In the genomic region with DNA sequence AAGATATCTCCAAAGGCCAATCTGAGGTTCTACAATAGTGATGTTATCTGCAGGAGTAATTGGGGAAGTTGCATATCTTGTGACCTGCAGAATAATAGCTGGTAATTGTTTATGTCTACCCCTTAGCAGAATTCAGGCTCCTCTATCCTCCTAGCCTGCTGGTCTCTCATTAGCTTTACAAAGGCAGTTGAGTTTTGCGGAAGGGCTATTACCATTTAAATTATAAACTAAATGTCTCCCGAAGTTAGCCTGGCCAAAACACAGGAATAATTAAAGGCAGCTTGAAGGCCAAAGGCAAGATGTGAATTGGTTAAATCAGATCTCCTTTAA, we compare ENCODE assay signal across 22 cellular contexts.
"Had no signal": no experiment of that assay in that cellular context is flagged by ENCODE, and none has a peak within 500 bp of the region (broad histone marks: within the 10 kb centered on the region; RNA-seq: fewer than 3 reads in every experiment).

No MANE protein-coding gene starts in this region.

- DNase-seq: effector memory CD4-positive, alpha-beta T cell; gastrocnemius medialis; heart right ventricle; hypothalamus; islet precursor cell; mammary epithelial cell; mucosa of descending colon; naive thymus-derived CD8-positive, alpha-beta T cell; posterior cingulate gyrus; spleen; stimulated activated CD4-positive, alpha-beta T cell treated with anti-CD3 and anti-CD28 coated beads, Interleukin-15, amount 100 ng/mL, for 24 hours; stimulated activated CD4-positive, alpha-beta T cell treated with anti-CD3 and anti-CD28 coated beads, Interleukin-1b, Interleukin-23, amount 100 ng/mL, for 48 hours; stimulated activated CD4-positive, alpha-beta T cell treated with anti-CD3 and anti-CD28 coated beads, Interleukin-4, amount 100 ng/mL, for 24 hours; testis had no signal

- H3K4me1 ChIP-seq: gastrocnemius medialis, testis had no signal

- H3K27me3 ChIP-seq: esophagus muscularis mucosa, gastrocnemius medialis, heart right ventricle, neutrophil, testis, tibial nerve had no signal

- H3K9me3 ChIP-seq: esophagus muscularis mucosa, gastrocnemius medialis, heart right ventricle, mucosa of descending colon, neutrophil, spleen, testis, tibial nerve had no signal

- ATAC-seq: gastrocnemius medialis; heart right ventricle; left lobe of liver; mucosa of descending colon; naive thymus-derived CD8-positive, alpha-beta T cell; sciatic nerve; stimulated activated memory B cell treated with anti-CD40 and anti-IgM and Interleukin-4, amounts not matched to agents 10 μg/mL and 1 μg/mL and 100 μg/mL, for 72 hours had no signal

- H3K27ac ChIP-seq: epithelial cell of prostate, esophagus muscularis mucosa, gastrocnemius medialis, neutrophil, spleen, testis, tibial nerve had no signal

- H3K27ac Mint-ChIP-seq: naive thymus-derived CD8-positive, alpha-beta T cell; stimulated activated memory B cell treated with anti-CD40 and anti-IgM and Interleukin-4, amounts not matched to agents 10 μg/mL and 1 μg/mL and 100 μg/mL, for 72 hours; stimulated activated naive CD8-positive, alpha-beta T cell treated with anti-CD3 and anti-CD28 coated beads, Interleukin-15, Interleukin-2, amounts not matched to agents 100 ng/mL and 50 ng/mL, for 24 hours had no signal

- H3K4me3 Mint-ChIP-seq: naive thymus-derived CD8-positive, alpha-beta T cell; stimulated activated memory B cell treated with anti-CD40 and anti-IgM and Interleukin-4, amounts not matched to agents 10 μg/mL and 1 μg/mL and 100 μg/mL, for 72 hours; stimulated activated naive CD8-positive, alpha-beta T cell treated with anti-CD3 and anti-CD28 coated beads, Interleukin-15, Interleukin-2, amounts not matched to agents 100 ng/mL and 50 ng/mL, for 24 hours had no signal

- H3K4me3 ChIP-seq: esophagus muscularis mucosa, gastrocnemius medialis, heart right ventricle, mucosa of descending colon, spleen, testis, tibial nerve had no signal

- H3K9me3 Mint-ChIP-seq: naive thymus-derived CD8-positive, alpha-beta T cell; stimulated activated memory B cell treated with anti-CD40 and anti-IgM and Interleukin-4, amounts not matched to agents 10 μg/mL and 1 μg/mL and 100 μg/mL, for 72 hours; stimulated activated naive CD8-positive, alpha-beta T cell treated with anti-CD3 and anti-CD28 coated beads, Interleukin-15, Interleukin-2, amounts not matched to agents 100 ng/mL and 50 ng/mL, for 24 hours had no signal

- H3K36me3 Mint-ChIP-seq: naive thymus-derived CD8-positive, alpha-beta T cell; stimulated activated memory B cell treated with anti-CD40 and anti-IgM and Interleukin-4, amounts not matched to agents 10 μg/mL and 1 μg/mL and 100 μg/mL, for 72 hours had no signal

- H3K36me3 ChIP-seq: esophagus muscularis mucosa, gastrocnemius medialis, heart right ventricle, neutrophil, spleen, tibial nerve had no signal

- H3K27me3 Mint-ChIP-seq: stimulated activated memory B cell treated with anti-CD40 and anti-IgM and Interleukin-4, amounts not matched to agents 10 μg/mL and 1 μg/mL and 100 μg/mL, for 72 hours; stimulated activated naive CD8-positive, alpha-beta T cell treated with anti-CD3 and anti-CD28 coated beads, Interleukin-15, Interleukin-2, amounts not matched to agents 100 ng/mL and 50 ng/mL, for 24 hours had no signal
